In genomic region chr15:54859982-54860381, GRCh38 we compare ENCODE assay signal across 27 cellular contexts.
"Had no signal": no experiment of that assay in that cellular context is flagged by ENCODE, and none has a peak within 500 bp of the region (broad histone marks: within the 10 kb centered on the region; RNA-seq: fewer than 3 reads in every experiment).

No MANE protein-coding gene starts in this region.

- H3K9me3 ChIP-seq: colonic mucosa, gastrocnemius medialis had no signal

- H3K27ac ChIP-seq: colonic mucosa, coronary artery, dorsolateral prefrontal cortex, epithelial cell of prostate, esophagus muscularis mucosa, esophagus squamous epithelium, foreskin keratinocyte, gastrocnemius medialis, gastroesophageal sphincter, heart left ventricle, heart right ventricle had no signal

- H3K36me3 ChIP-seq: colonic mucosa, esophagus muscularis mucosa, esophagus squamous epithelium, gastrocnemius medialis, gastroesophageal sphincter, heart left ventricle, heart right ventricle had no signal

- FAIRE-seq: colon, endothelial cell of umbilical vein, frontal cortex had no signal

- H3K27me3 ChIP-seq: colonic mucosa, dorsolateral prefrontal cortex, esophagus muscularis mucosa, esophagus squamous epithelium, foreskin keratinocyte, gastrocnemius medialis, gastroesophageal sphincter, heart left ventricle, heart right ventricle had no signal

- ATAC-seq: effector memory CD8-positive, alpha-beta T cell; esophagus mucosa; foreskin keratinocyte; gastrocnemius medialis; gastroesophageal sphincter; heart left ventricle; heart right ventricle had no signal

- H3K4me3 ChIP-seq: colonic mucosa, coronary artery, dorsolateral prefrontal cortex, esophagus muscularis mucosa, esophagus squamous epithelium, gastrocnemius medialis, gastroesophageal sphincter, heart left ventricle, heart right ventricle had no signal

- H3K4me1 ChIP-seq: colonic mucosa, esophagus muscularis mucosa, esophagus squamous epithelium, foreskin keratinocyte, gastrocnemius medialis, gastroesophageal sphincter, heart left ventricle, heart right ventricle had no signal

- DNase-seq: colonic mucosa; cortex of kidney; dermis blood vessel endothelial cell; dorsolateral prefrontal cortex; effector CD4-positive, alpha-beta T cell; effector CD8-positive, alpha-beta T cell; effector memory CD4-positive, alpha-beta T cell; effector memory CD8-positive, alpha-beta T cell; endodermal cell; erythroblast; esophagus squamous epithelium; foreskin fibroblast; foreskin keratinocyte; foreskin melanocyte; gastrocnemius medialis; glutamatergic neuron; head of caudate nucleus; heart left ventricle; heart right ventricle had no signal
